ENCODE assay signal across 16 cellular contexts in genomic region chr1:30462826-30463425, GRCh38.
A peak's percentile ranks its signal among the peaks of the same experiment; 100 is the strongest.
DNase-seq lines count a peak whose midpoint lies in the region; ATAC-seq, FAIRE-seq and TF ChIP-seq lines count a peak whose summit lies in the region.
"Had no signal": no experiment of that assay in that cellular context is flagged by ENCODE, and none has a peak within 500 bp of the region (broad histone marks: within the 10 kb centered on the region; RNA-seq: fewer than 3 reads in every experiment).

No MANE protein-coding gene starts in this region.

- POLR2A ChIA-PET in activated naive CD8-positive, alpha-beta T cell treated with anti-CD3 and anti-CD28 coated beads, Interleukin-2, amount 10 ng/mL, durations not matched to agents 7 days and 5 days (lab: Charles Lee): no interaction called here
- POLR2A ChIA-PET in HEK293T (lab: Yijun Ruan, JAX): no interaction called here

- no peak for FAIRE-seq in GM19239 (lab: Jason Lieb, UNC)
- FAIRE-seq: A204.1, GM12878 had no signal

- no peaks in the 10 kb centered on the region for H3K9me3 ChIP-seq in sigmoid colon

- intact Hi-C loops in sigmoid colon (cut with DNase I): no loop called here

- H3K27ac ChIP-seq in sigmoid colon: no peak overlapping the region

- H3K36me3 Mint-ChIP-seq in activated naive CD8-positive, alpha-beta T cell treated with anti-CD3 and anti-CD28 coated beads, Interleukin-2, amount 10 ng/mL, durations not matched to agents 7 days and 5 days: no peaks in the 10 kb centered on the region
- no peaks in the 10 kb centered on the region for H3K36me3 Mint-ChIP-seq in activated naive CD8-positive, alpha-beta T cell treated with anti-CD3 and anti-CD28 coated beads, Interleukin-2, amount 50 U/mL, for 24 hours (ENCODE audit: low read depth)

- 69 to 72% methylated on average over 10 of the region's 10 CpGs for WGBS in sigmoid colon, 2 donors

- H3K9me3 Mint-ChIP-seq in activated naive CD8-positive, alpha-beta T cell treated with anti-CD3 and anti-CD28 coated beads, Interleukin-2, amount 10 ng/mL, durations not matched to agents 7 days and 5 days: no peaks in the 10 kb centered on the region
- no peaks in the 10 kb centered on the region for H3K9me3 Mint-ChIP-seq in activated naive CD8-positive, alpha-beta T cell treated with anti-CD3 and anti-CD28 coated beads, Interleukin-2, amount 50 U/mL, for 24 hours

- H3K4me3 ChIP-seq in sigmoid colon: no peak overlapping the region
- H3K4me3 ChIP-seq: GM12878 had no signal

- TF ChIP-seq POLR2A in sigmoid colon (IDR thresholded peaks at IDR 0.05): no peak

- DNase-seq in activated naive CD8-positive, alpha-beta T cell treated with anti-CD3 and anti-CD28 coated beads, Interleukin-2, amount 10 ng/mL, durations not matched to agents 7 days and 5 days: peak; percentile 11
- no peak for DNase-seq in activated naive CD8-positive, alpha-beta T cell treated with anti-CD3 and anti-CD28 coated beads, Interleukin-2, amount 50 U/mL, for 24 hours
- DNase-seq in mesenteric fat pad (ENCODE audit: low spot score) (peak; percentile 84), sigmoid colon (peak; percentile 50), GM19239 (ENCODE audit: insufficient read length, low spot score) (no peak), SKM-1 (lab: John Stamatoyannopoulos, UW; ENCODE audit: unreplicated experiment) (no peak), HEK293T (ENCODE audit: extremely low spot score) (no peak)
- DNase-seq: C1 segment of cervical spinal cord, Calu3, DMS79, GOT3, H9 had no signal

- no peak overlapping the region for H3K27ac Mint-ChIP-seq in activated naive CD8-positive, alpha-beta T cell treated with anti-CD3 and anti-CD28 coated beads, Interleukin-2, amount 10 ng/mL, durations not matched to agents 7 days and 5 days
- H3K27ac Mint-ChIP-seq in activated naive CD8-positive, alpha-beta T cell treated with anti-CD3 and anti-CD28 coated beads, Interleukin-2, amount 50 U/mL, for 24 hours: no peak overlapping the region
- H3K27ac Mint-ChIP-seq: B cell; CD4-positive, alpha-beta T cell; H9 had no signal

- TF ChIP-seq CTCF in sigmoid colon (IDR thresholded peaks at IDR 0.05): no peak

- no peak for TF ChIP-seq EP300 in sigmoid colon (IDR thresholded peaks at IDR 0.05)

- no peaks in the 10 kb centered on the region for H3K27me3 Mint-ChIP-seq in activated naive CD8-positive, alpha-beta T cell treated with anti-CD3 and anti-CD28 coated beads, Interleukin-2, amount 10 ng/mL, durations not matched to agents 7 days and 5 days
- H3K27me3 Mint-ChIP-seq in activated naive CD8-positive, alpha-beta T cell treated with anti-CD3 and anti-CD28 coated beads, Interleukin-2, amount 50 U/mL, for 24 hours: peaks cover 1% of the 10 kb centered on the region

- H3K27me3 ChIP-seq in sigmoid colon: no peaks in the 10 kb centered on the region

- CTCF ChIA-PET in HEK293T (lab: Yijun Ruan, JAX): interaction anchor here (0.6 to 1.4 kb wide), 3 partner anchors 13 to 245 kb away, joined by 3 read pairs; no protein-coding TSS in a partner anchor

- H3K4me3 Mint-ChIP-seq in activated naive CD8-positive, alpha-beta T cell treated with anti-CD3 and anti-CD28 coated beads, Interleukin-2, amount 10 ng/mL, durations not matched to agents 7 days and 5 days: no peak overlapping the region
- H3K4me3 Mint-ChIP-seq in activated naive CD8-positive, alpha-beta T cell treated with anti-CD3 and anti-CD28 coated beads, Interleukin-2, amount 50 U/mL, for 24 hours: no peak overlapping the region
- H3K4me3 Mint-ChIP-seq: B cell; CD4-positive, alpha-beta T cell; H9 had no signal

- no peaks in the 10 kb centered on the region for H3K36me3 ChIP-seq in sigmoid colon

- ATAC-seq in activated naive CD8-positive, alpha-beta T cell treated with anti-CD3 and anti-CD28 coated beads, Interleukin-2, amount 10 ng/mL, durations not matched to agents 7 days and 5 days (ENCODE audit: low read depth): no peak
- no peak for ATAC-seq in activated naive CD8-positive, alpha-beta T cell treated with anti-CD3 and anti-CD28 coated beads, Interleukin-2, amount 50 U/mL, for 24 hours
- ATAC-seq: GM12878 had no signal

- no peaks in the 10 kb centered on the region for H3K4me1 ChIP-seq in sigmoid colon

- no peaks in the 10 kb centered on the region for H3K4me1 Mint-ChIP-seq in activated naive CD8-positive, alpha-beta T cell treated with anti-CD3 and anti-CD28 coated beads, Interleukin-2, amount 10 ng/mL, durations not matched to agents 7 days and 5 days
- H3K4me1 Mint-ChIP-seq in activated naive CD8-positive, alpha-beta T cell treated with anti-CD3 and anti-CD28 coated beads, Interleukin-2, amount 50 U/mL, for 24 hours: no peaks in the 10 kb centered on the region
- H3K4me1 Mint-ChIP-seq: B cell, H9 had no signal

TF ChIP-seq in HEK293T, 16 proteins besides CTCF, POLR2A, EP300 and RAD21:
- TF ChIP-seq BHLHE40 (IDR thresholded peaks at IDR 0.05; ENCODE audit: borderline replicate concordance) (no peak), ARNT (IDR thresholded peaks at IDR 0.05) (no peak), TARDBP (IDR thresholded peaks at IDR 0.05) (no peak), SP1 (IDR thresholded peaks at IDR 0.05) (no peak), LEF1 (IDR thresholded peaks at IDR 0.05; ENCODE audit: borderline replicate concordance) (no peak)
TF ChIP-seq in HEK293T: peak in this region for 0.

Comparison
In these comparisons a context has a peak if more than half of its experiments do, and no peak if none do; other contexts are left out.
1. DNase-seq: peak in activated naive CD8-positive, alpha-beta T cell treated with anti-CD3 and anti-CD28 coated beads, Interleukin-2, amount 10 ng/mL, durations not matched to agents 7 days and 5 days (single experiment), mesenteric fat pad (single experiment) and sigmoid colon (single experiment); none in activated naive CD8-positive, alpha-beta T cell treated with anti-CD3 and anti-CD28 coated beads, Interleukin-2, amount 50 U/mL, for 24 hours (single experiment), GM19239 (single experiment), SKM-1 (single experiment) and HEK293T (single experiment).